Comparison of ENCODE assay signal across 12 cellular contexts in the genomic region with DNA sequence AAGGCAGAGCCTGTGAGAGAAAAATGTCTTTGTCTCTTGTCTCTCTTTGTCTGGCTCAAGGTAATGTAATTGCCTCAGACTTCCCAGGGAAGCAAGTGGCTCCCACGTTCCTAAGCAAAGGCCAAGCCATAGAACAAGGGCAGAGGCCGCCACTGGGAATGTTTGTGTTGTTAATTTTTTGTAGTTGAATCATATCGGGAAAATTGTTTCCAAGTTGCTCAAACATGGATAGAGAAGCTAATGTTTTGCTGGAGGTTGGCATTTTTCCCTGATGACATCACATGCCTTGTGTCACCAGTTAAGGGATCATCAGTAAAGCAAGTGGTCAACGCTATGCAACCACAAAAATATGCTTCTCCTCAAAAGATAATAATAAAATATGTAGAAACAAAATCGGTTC.
A peak's percentile ranks its signal among the peaks of the same experiment; 100 is the strongest.
DNase-seq lines count a peak whose midpoint lies in the region; ATAC-seq and TF ChIP-seq lines count a peak whose summit lies in the region.
"Had no signal": no experiment of that assay in that cellular context is flagged by ENCODE, and none has a peak within 500 bp of the region (broad histone marks: within the 10 kb centered on the region; RNA-seq: fewer than 3 reads in every experiment).

No MANE protein-coding gene starts in this region.

- peak overlapping the region; percentile 84 for H3K27ac ChIP-seq in AG04450 (ENCODE audit: low read depth, low read length)
- H3K27ac ChIP-seq in caudate nucleus (ENCODE audit: low read depth, low read length), result no peak overlapping the region
- H3K27ac ChIP-seq: BLaER1 had no signal

- ATAC-seq in stimulated activated naive CD8-positive, alpha-beta T cell treated with anti-CD3 and anti-CD28 coated beads, Interleukin-15, Interleukin-2, amounts not matched to agents 100 U/mL and 50 U/mL, for 24 hours, result no peak
- ATAC-seq in GM21447 (IDR thresholded peaks at IDR 0.05; ENCODE audit: unreplicated experiment), result no peak
- no peak for ATAC-seq in HG03108 (IDR thresholded peaks at IDR 0.05; ENCODE audit: unreplicated experiment)
- ATAC-seq: stimulated activated effector memory CD8-positive, alpha-beta T cell treated with anti-CD3 and anti-CD28 coated beads, Interleukin-12 subunit alpha, Interleukin-12 subunit beta, amount 100 ng/mL, for 72 hours had no signal

- POLR2A ChIA-PET in AG04450 (lab: Yijun Ruan, JAX), result no interaction called here

- H3K27me3 ChIP-seq in AG04450 (ENCODE audit: control insufficient read depth, insufficient read depth, low read length), result no peaks in the 10 kb centered on the region
- H3K27me3 ChIP-seq: BLaER1 had no signal

- peak; percentile 87 for DNase-seq in AG04450 (ENCODE audit: low read depth, low spot score)
- DNase-seq in RKO (ENCODE audit: low spot score), result peak; percentile 43
- peak; percentile 98 for DNase-seq in epithelial cell of proximal tubule (ENCODE audit: low read depth)
- DNase-seq in myocyte (ENCODE audit: low read depth), result peak; percentile 92
- no peak for DNase-seq in stimulated activated naive CD8-positive, alpha-beta T cell treated with anti-CD3 and anti-CD28 coated beads, Interleukin-15, Interleukin-2, amounts not matched to agents 100 U/mL and 50 U/mL, for 24 hours
- no peak for DNase-seq in caudate nucleus (lab: John Stamatoyannopoulos, UW)
- DNase-seq: activated CD4-positive, alpha-beta T cell treated with anti-CD3 and anti-CD28 coated beads, Interleukin-2, amount 10 ng/mL, durations not matched to agents 7 days and 5 days; NCI-H446 had no signal

- CTCF ChIA-PET in AG04450 (lab: Charles Lee), result interaction anchor here (0.6 kb wide), 1 partner anchor 554 kb away, joined by 3 read pairs; no protein-coding TSS in a partner anchor

- no peak for TF ChIP-seq CTCF in AG04450 (IDR thresholded peaks at IDR 0.05; ENCODE audit: low read depth, low read length)
- TF ChIP-seq CTCF in epithelial cell of proximal tubule (conservative IDR thresholded peaks at IDR 0.05; ENCODE audit: low read depth, low read length), result no peak

- H3K4me3 ChIP-seq in AG04450 (ENCODE audit: low read depth, low read length) (no peak overlapping the region), epithelial cell of proximal tubule (ENCODE audit: low read depth, low read length) (no peak overlapping the region)
- H3K4me3 ChIP-seq: BLaER1 had no signal

- no peaks in the 10 kb centered on the region for H3K9me3 ChIP-seq in AG04450 (ENCODE audit: control insufficient read depth, insufficient read depth, low read length)
- H3K9me3 ChIP-seq: BLaER1 had no signal

Comparison
In these comparisons a context has a peak if more than half of its experiments do, and no peak if none do; other contexts are left out.
1. DNase-seq: peak in AG04450 (single experiment), RKO (single experiment), epithelial cell of proximal tubule (single experiment) and myocyte (single experiment); none in stimulated activated naive CD8-positive, alpha-beta T cell treated with anti-CD3 and anti-CD28 coated beads, Interleukin-15, Interleukin-2, amounts not matched to agents 100 U/mL and 50 U/mL, for 24 hours (single experiment) and caudate nucleus (0 of 61).